ENCODE assay signal across 6 cellular contexts in genomic region chr4:75990129-75990528, GRCh38. TPM values are rescaled to one million over a fixed set of nuclear protein-coding genes. Genes with fewer than 3 reads are reported as not detected.
DNase-seq lines count a peak whose midpoint lies in the region; ATAC-seq and TF ChIP-seq lines count a peak whose summit lies in the region.

No MANE protein-coding gene starts in this region.

- H3K36me3 ChIP-seq in KMS-11 (ENCODE audit: insufficient read depth) (no peaks in the 10 kb centered on the region), psoas muscle (ENCODE audit: insufficient read depth in 1 of 2, low read depth in 1 of 2) (no peaks in the 10 kb centered on the region)

- peak overlapping the region; percentile 77 for H3K9ac ChIP-seq in KMS-11

- no peak for TF ChIP-seq CTCF in KMS-11 (conservative IDR thresholded peaks at IDR 0.05; ENCODE audit: low read depth, low read length)
- TF ChIP-seq CTCF in psoas muscle (IDR thresholded peaks at IDR 0.05), result no peak

- peak overlapping the region; percentile 97 for H3K4me2 ChIP-seq in KMS-11

- ATAC-seq in psoas muscle (peak in 2 of 4 donors; percentile 51 to 68), HG03175 (IDR thresholded peaks at IDR 0.05; ENCODE audit: unreplicated experiment) (no peak)

- H3K9me3 ChIP-seq in psoas muscle, result no peaks in the 10 kb centered on the region

- H3K27ac ChIP-seq in KMS-11, result peak overlapping the region; percentile 49
- peak overlapping the region; percentile 89 for H3K27ac ChIP-seq in psoas muscle

- H3K4me3 ChIP-seq in KMS-11 (IDR thresholded peaks at IDR 0.05; ENCODE audit: insufficient read depth, low read depth, low read length) (peak overlapping the region; percentile 96), psoas muscle (peak overlapping the region; percentile 98)

- intact Hi-C loops in psoas muscle (cut with DNase I), result loop anchor here (2.0 to 10.0 kb wide), 3 partner anchors 97 to 315 kb away; partner anchors contain the start of genes NUP54 (in 1 of the 2) and STBD1 (in 1 of the 2)

- H3K27me3 ChIP-seq in KMS-11 (ENCODE audit: insufficient read depth, low read depth) (no peaks in the 10 kb centered on the region), psoas muscle (ENCODE audit: insufficient read depth in 3 of 3, low read length in 2 of 3) (no peaks in the 10 kb centered on the region)

- 0 to 1% (median 0%) methylated on average over 17 of the region's 17 CpGs for WGBS in psoas muscle, 3 donors

- DNase-seq in dedifferentiated amniotic fluid mesenchymal stem cell (ENCODE audit: extremely low spot score) (peak; percentile 23), psoas muscle (no peak), NCI-H526 (lab: John Stamatoyannopoulos, UW) (no peak), putamen (ENCODE audit: low spot score) (no peak)

- peak overlapping the region; percentile 93 for H2AFZ ChIP-seq in KMS-11 (ENCODE audit: low read depth)

- H3K79me2 ChIP-seq in KMS-11 (ENCODE audit: insufficient read depth, low read depth), result peaks cover 56% of the 10 kb centered on the region

- H4K20me1 ChIP-seq in KMS-11 (ENCODE audit: insufficient read depth), result peaks cover 10% of the 10 kb centered on the region; the same call in 1 of the 2 replicates

- peaks cover 22% of the 10 kb centered on the region for H3K4me1 ChIP-seq in KMS-11 (ENCODE audit: low read depth, poor library complexity, severe bottlenecking)
- peaks cover 23% of the 10 kb centered on the region for H3K4me1 ChIP-seq in psoas muscle

RNA-seq across cellular contexts. Expression of gene SDAD1, which starts 0.6 kb away (rescaled TPM):
- total RNA-seq in psoas muscle, result 10 to 100 TPM; 27.0 to 44.3 (median 30.7) TPM
- polyA plus RNA-seq in psoas muscle, result 10 to 100 TPM; 18.6 to 34.6 (median 21.5) TPM

RNA-seq across cellular contexts. Expression of gene CXCL9, which starts 17.2 kb away (rescaled TPM):
- total RNA-seq in psoas muscle, result under 1 TPM; 0.10 to 0.51 (median 0.44) TPM
- polyA plus RNA-seq in psoas muscle, result under 1 TPM; 0.03 to 0.14 (median 0.11) TPM

RNA-seq across cellular contexts. Expression of gene CXCL10, which starts 33.2 kb away (rescaled TPM):
- total RNA-seq in psoas muscle, result 1 to 10 TPM in 1 of 4 donors, under 1 TPM in 2, not detected in 1; 0.29 to 1.5 (median 0.32) TPM
- under 1 TPM; 0.06 to 0.17 (median 0.16) TPM for polyA plus RNA-seq in psoas muscle

RNA-seq across cellular contexts. Expression of gene CXCL11, which starts 45.7 kb away (rescaled TPM):
- total RNA-seq in psoas muscle, result under 1 TPM in 1 of 4 donors, not detected in 3; 0.37 TPM
- under 1 TPM in 2 of 3 donors, not detected in 1; 0.03 to 0.15 TPM for polyA plus RNA-seq in psoas muscle

RNA-seq across cellular contexts. Expression of gene NAAA, which starts 49.3 kb away (rescaled TPM):
- total RNA-seq in psoas muscle, result 1 to 10 TPM; 3.3 to 9.9 (median 7.8) TPM
- 1 to 10 TPM; 3.5 to 5.2 (median 3.8) TPM for polyA plus RNA-seq in psoas muscle
